In genomic region chr17:75270218-75270965, GRCh38 we compare ENCODE assay signal across 8 cellular contexts. TPM values are rescaled to one million over a fixed set of nuclear protein-coding genes. Genes with fewer than 3 reads are reported as not detected.
DNase-seq lines count a peak whose midpoint lies in the region; FAIRE-seq and TF ChIP-seq lines count a peak whose summit lies in the region.

No MANE protein-coding gene starts in this region.

- peak overlapping the region; percentile 79 for H3K4me3 ChIP-seq in brain microvascular endothelial cell (ENCODE audit: low read depth, low read length)
- peak overlapping the region; percentile 90 for H3K4me3 ChIP-seq in iPS-20b (ENCODE audit: low read length)
- peak overlapping the region; percentile 60 to 91 for H3K4me3 ChIP-seq in small intestine (ENCODE audit: low read depth in 1 of 2, low read length in 2 of 2)

- in situ Hi-C loops in brain microvascular endothelial cell (cut with HindIII; ENCODE audit: low pct_ligation_motif_present, low sequenced_read_pairs) = no loop called here

- H3K27ac ChIP-seq in brain microvascular endothelial cell (peak overlapping the region; percentile 36), iPS-20b (ENCODE audit: low read length) (no peak overlapping the region), small intestine (ENCODE audit: low read depth in 1 of 2, low read length in 1 of 2) (peak overlapping the region; percentile 88 to 94)

- no peaks in the 10 kb centered on the region for H3K9me3 ChIP-seq in iPS-20b (ENCODE audit: insufficient read depth, low read depth, low read length)
- no peaks in the 10 kb centered on the region for H3K9me3 ChIP-seq in small intestine (ENCODE audit: control insufficient read depth, low read depth)

- H3K36me3 ChIP-seq in brain microvascular endothelial cell (replicated peaks) (peaks cover 14% of the 10 kb centered on the region), iPS-20b (ENCODE audit: insufficient read depth, low read depth, low read length) (peaks cover 26% of the 10 kb centered on the region), small intestine (ENCODE audit: control insufficient read depth in 2 of 2, insufficient read depth in 2 of 2, low read length in 2 of 2) (peaks cover 0 to 2% of the 10 kb centered on the region in 2 donors)

- no peaks in the 10 kb centered on the region for H3K4me1 ChIP-seq in iPS-20b (ENCODE audit: insufficient read depth, low read length)
- peaks cover 2 to 4% of the 10 kb centered on the region in 2 donors for H3K4me1 ChIP-seq in small intestine (ENCODE audit: control insufficient read depth in 2 of 2, insufficient read depth in 1 of 2, low read depth in 1 of 2, low read length in 1 of 2)

- peak; percentile 65 for DNase-seq in NCI-H1436 (lab: John Stamatoyannopoulos, UW)
- DNase-seq in NCI-H1436 treated with DMSO at 0.1 percent for 48 hours (lab: John Stamatoyannopoulos, UW) = no peak
- DNase-seq in HEK293T (ENCODE audit: extremely low spot score) = peak; percentile 66
- DNase-seq in NAMALWA (ENCODE audit: low spot score) = peak; percentile 73
- DNase-seq in T-helper 22 cell (ENCODE audit: low read depth) = peak; percentile 13
- DNase-seq in brain microvascular endothelial cell = peak; percentile 48
- DNase-seq in small intestine = peak; percentile 63

- POLR2A ChIA-PET in HEK293T (lab: Yijun Ruan, JAX) = interaction anchor here (0.6 to 6.4 kb wide), 48 partner anchors 9 to 510 kb away, joined by 3 to 120 read pairs (median 5); partner anchors contain the start of genes GGA3, GRB2, HID1 and JPT1

- CTCF ChIA-PET in HEK293T (lab: Yijun Ruan, JAX) = interaction anchor here (0.6 to 2.7 kb wide), 37 partner anchors 9 to 309 kb away, joined by 3 to 28 read pairs (median 5); partner anchors contain the start of genes ARMC7, GGA3, GRB2 and MRPS7

- H3K27me3 ChIP-seq in brain microvascular endothelial cell (replicated peaks) (no peaks in the 10 kb centered on the region), iPS-20b (ENCODE audit: insufficient read depth, low read length) (no peaks in the 10 kb centered on the region; the same call in 1 of the 2 replicates), small intestine (ENCODE audit: control insufficient read depth in 2 of 2, insufficient read depth in 2 of 2, low read length in 2 of 2) (no peaks in the 10 kb centered on the region)

- 0 to 1% (median 0%) methylated on average over 44 to 47 of the region's 47 CpGs for WGBS in small intestine, 3 donors

- H3K9ac ChIP-seq in iPS-20b (ENCODE audit: low read depth, low read length) = peak overlapping the region; percentile 86

- TF ChIP-seq CTCF in brain microvascular endothelial cell (IDR thresholded peaks at IDR 0.05; ENCODE audit: low read depth, low read length, missing control alignments) = peak; percentile 66

- no peak for FAIRE-seq in small intestine (lab: Jason Lieb, UNC)

TF ChIP-seq in HEK293T, 16 proteins besides CTCF, POLR2A, EP300 and RAD21:
- no peak for TF ChIP-seq BHLHE40 (IDR thresholded peaks at IDR 0.05; ENCODE audit: borderline replicate concordance)
- no peak for TF ChIP-seq SP1 (IDR thresholded peaks at IDR 0.05)
- no peak for TF ChIP-seq SUZ12 (IDR thresholded peaks at IDR 0.05)
- no peak for TF ChIP-seq CTBP1 (IDR thresholded peaks at IDR 0.05; ENCODE audit: borderline replicate concordance)
- no peak for TF ChIP-seq FOXK2 (IDR thresholded peaks at IDR 0.05)
TF ChIP-seq in HEK293T: peak in this region for 0.

RNA-seq across cellular contexts. Expression of gene MIF4GD, which starts 0.6 kb away (rescaled TPM):
- polyA plus RNA-seq in small intestine = 10 to 100 TPM; 13.0 to 26.1 (median 19.7) TPM

RNA-seq across cellular contexts. Expression of gene MRPS7, which starts 8.7 kb away (rescaled TPM):
- polyA plus RNA-seq in small intestine = 10 to 100 TPM; 67.0 to 88.6 (median 81.7) TPM

RNA-seq across cellular contexts. Expression of gene GGA3, which starts 9.0 kb away (rescaled TPM):
- polyA plus RNA-seq in small intestine = 10 to 100 TPM; 17.6 to 22.7 (median 22.1) TPM

RNA-seq across cellular contexts. Expression of gene SLC25A19, which starts 18.8 kb away (rescaled TPM):
- 10 to 100 TPM; 12.7 to 15.6 (median 12.7) TPM for polyA plus RNA-seq in small intestine
